Comparison of ENCODE assay signal across 36 cellular contexts in genomic region chr22:32446321-32446720, GRCh38. TPM values are rescaled to one million over a fixed set of nuclear protein-coding genes. Genes with fewer than 3 reads are reported as not detected.
DNase-seq lines count a peak whose midpoint lies in the region; ATAC-seq and TF ChIP-seq lines count a peak whose summit lies in the region.
"Had no signal": no experiment of that assay in that cellular context is flagged by ENCODE, and none has a peak within 500 bp of the region (broad histone marks: within the 10 kb centered on the region; RNA-seq: fewer than 3 reads in every experiment).

No MANE protein-coding gene starts in this region.

- H4K91ac ChIP-seq in IMR-90 (ENCODE audit: insufficient read depth, low read depth, low read length), result no peak overlapping the region

- H3K79me2 ChIP-seq in mammary epithelial cell (ENCODE audit: insufficient read depth, low read length), result no peaks in the 10 kb centered on the region

- no peak overlapping the region for H3K4me2 ChIP-seq in IMR-90 (ENCODE audit: low read depth, low read length)
- no peak overlapping the region for H3K4me2 ChIP-seq in mammary epithelial cell (ENCODE audit: insufficient read depth, low read depth, low read length)
- H3K4me2 ChIP-seq: GM23338 had no signal

- no peaks in the 10 kb centered on the region for H3K36me3 Mint-ChIP-seq in activated T-cell treated with anti-CD3 and anti-CD28 coated beads, Interleukin-2, amount 50 U/mL, for 4 hours (ENCODE audit: insufficient read depth)
- H3K36me3 Mint-ChIP-seq: natural killer cell treated with Interleukin-12 subunit alpha and Interleukin-12 subunit beta and Interleukin-15 and Interleukin-18, amount 100 ng/mL, for 72 hours had no signal

- H4K20me1 ChIP-seq in IMR-90 (ENCODE audit: insufficient read depth, low read length) (no peaks in the 10 kb centered on the region), mammary epithelial cell (ENCODE audit: insufficient read depth, low read length) (no peaks in the 10 kb centered on the region)

- no TSS peak for BruUV-seq in IMR-90 (replicated peaks; lab: Mats Ljungman, UMichigan)
- BruUV-seq in mammary epithelial cell (replicated peaks; lab: Mats Ljungman, UMichigan), result no TSS peak

- DNase-seq in activated T-cell treated with anti-CD3 and anti-CD28 coated beads, Interleukin-2, amount 50 U/mL, for 4 hours, result no peak
- DNase-seq in activated T-cell treated with anti-CD3 and anti-CD28 coated beads, Interleukin-2, amount 50 U/mL, for 48 hours, result no peak
- DNase-seq in IMR-90 (peak; percentile 4), mammary epithelial cell (peak; percentile 20), renal cortical epithelial cell (ENCODE audit: low read depth) (peak; percentile 9), SIG-M5 (lab: John Stamatoyannopoulos, UW) (no peak), upper lobe of right lung (no peak), superior temporal gyrus (ENCODE audit: extremely low spot score) (no peak)
- DNase-seq: activated CD4-positive, alpha-beta T cell treated with anti-CD3 and anti-CD28 coated beads, Interleukin-2, amount 10 ng/mL, durations not matched to agents 24 days and 14 days; activated T-cell treated with anti-CD3 and anti-CD28 coated beads, Interleukin-2, amount 50 U/mL, for 1 hour; Calu3; DMS79; HFFc6; KG1; left cardiac atrium; NCI-H1417 treated with DMSO at 0.1 percent for 48 hours; NCI-H2081; NCI-H2227 treated with DMSO at 0.1 percent for 48 hours; occipital lobe; Peyer's patch; psoas muscle; SJCRH30; stimulated activated CD4-positive, alpha-beta T cell treated with anti-CD3 and anti-CD28 coated beads, Interleukin-4, amount 100 ng/mL, for 24 hours; SW 1271; trophoblast cell had no signal

- POLR2A ChIA-PET in IMR-90 (lab: Charles Lee; ENCODE audit: unreplicated experiment), result no interaction called here

- no peak overlapping the region for H3K56ac ChIP-seq in IMR-90 (ENCODE audit: extremely low read depth, insufficient read depth, low read length)

- H4K5ac ChIP-seq in IMR-90 (ENCODE audit: low read depth, low read length), result no peak overlapping the region

- peaks cover 7% of the 10 kb centered on the region for H3K27me3 Mint-ChIP-seq in activated T-cell treated with anti-CD3 and anti-CD28 coated beads, Interleukin-2, amount 50 U/mL, for 4 hours (ENCODE audit: low read depth)
- H3K27me3 Mint-ChIP-seq: central memory CD8-positive, alpha-beta T cell had no signal

- H3K4me1 ChIP-seq in IMR-90 (ENCODE audit: control insufficient read depth, insufficient read depth, low read length) (no peaks in the 10 kb centered on the region), mammary epithelial cell (ENCODE audit: insufficient read depth, low read length) (no peaks in the 10 kb centered on the region), upper lobe of right lung (no peaks in the 10 kb centered on the region)
- H3K4me1 ChIP-seq: Peyer's patch, psoas muscle, SJCRH30 had no signal

- no peak overlapping the region for H2BK15ac ChIP-seq in IMR-90 (ENCODE audit: low read depth, low read length)

- H3K4me3 Mint-ChIP-seq in activated T-cell treated with anti-CD3 and anti-CD28 coated beads, Interleukin-2, amount 50 U/mL, for 4 hours, result no peak overlapping the region
- H3K4me3 Mint-ChIP-seq: activated CD4-positive, alpha-beta T cell treated with anti-CD3 and anti-CD28 coated beads, Interleukin-2, amount 10 ng/mL, durations not matched to agents 24 days and 14 days; central memory CD8-positive, alpha-beta T cell; GM23338; HFFc6; natural killer cell treated with Interleukin-12 subunit alpha and Interleukin-12 subunit beta and Interleukin-15 and Interleukin-18, amount 100 ng/mL, for 72 hours had no signal

- no peaks in the 10 kb centered on the region for H3K9me3 Mint-ChIP-seq in activated T-cell treated with anti-CD3 and anti-CD28 coated beads, Interleukin-2, amount 50 U/mL, for 4 hours
- H3K9me3 Mint-ChIP-seq: activated CD4-positive, alpha-beta T cell treated with anti-CD3 and anti-CD28 coated beads, Interleukin-2, amount 10 ng/mL, durations not matched to agents 24 days and 14 days; central memory CD8-positive, alpha-beta T cell; GM23338; HFFc6; natural killer cell treated with Interleukin-12 subunit alpha and Interleukin-12 subunit beta and Interleukin-15 and Interleukin-18, amount 100 ng/mL, for 72 hours had no signal

- no peak for TF ChIP-seq POLR2A in IMR-90 (IDR thresholded peaks at IDR 0.05; ENCODE audit: low read depth, low read length)

- H3K9ac ChIP-seq in IMR-90 (ENCODE audit: low read depth, low read length), result no peak overlapping the region
- H3K9ac ChIP-seq in mammary epithelial cell (ENCODE audit: insufficient read depth, low read length), result no peak overlapping the region

- dilution Hi-C loops in IMR-90 (cut with HindIII; ENCODE audit: low sequenced_read_pairs, unreplicated experiment) (no loop called here), mammary epithelial cell (cut with HindIII; ENCODE audit: low sequenced_read_pairs) (no loop called here)

- no peak for TF ChIP-seq CTCF in IMR-90 (conservative IDR thresholded peaks at IDR 0.05; ENCODE audit: low read depth, low read length)
- TF ChIP-seq CTCF in mammary epithelial cell (conservative IDR thresholded peaks at IDR 0.05 in 1 of 2, IDR thresholded peaks at IDR 0.05 in 1 of 2; ENCODE audit: extremely low read depth in 1 of 2, insufficient read depth in 1 of 2, low read depth in 1 of 2, low read length in 2 of 2), result no peak
- no peak for TF ChIP-seq CTCF in upper lobe of right lung (IDR thresholded peaks at IDR 0.05)

- H2AK5ac ChIP-seq in IMR-90 (ENCODE audit: low read depth, low read length), result no peak overlapping the region

- no peaks in the 10 kb centered on the region for H3K9me1 ChIP-seq in IMR-90 (ENCODE audit: insufficient read depth, low read length)

- peak; percentile 61 to 66 for ATAC-seq in activated T-cell treated with anti-CD3 and anti-CD28 coated beads, Interleukin-2, amount 50 U/mL, for 4 hours
- ATAC-seq in IMR-90 (ENCODE audit: low read depth) (no peak), upper lobe of right lung (no peak)
- ATAC-seq: esophagus mucosa, GM23338, left cardiac atrium, psoas muscle had no signal

- no peaks in the 10 kb centered on the region for H3K4me1 Mint-ChIP-seq in activated T-cell treated with anti-CD3 and anti-CD28 coated beads, Interleukin-2, amount 50 U/mL, for 4 hours (ENCODE audit: low read depth)
- H3K4me1 Mint-ChIP-seq: activated CD4-positive, alpha-beta T cell treated with anti-CD3 and anti-CD28 coated beads, Interleukin-2, amount 10 ng/mL, durations not matched to agents 24 days and 14 days; central memory CD8-positive, alpha-beta T cell; GM23338 had no signal

- intact Hi-C loops in IMR-90 (cut with micrococcal nuclease), result no loop called here
- intact Hi-C loops in mammary epithelial cell (cut with micrococcal nuclease), result loop anchor here (10.0 kb wide), 1 partner anchor 342 kb away; no protein-coding TSS in a partner anchor
- intact Hi-C loops in upper lobe of right lung (cut with DNase I), result no loop called here

- H3K4me3 ChIP-seq in IMR-90 (ENCODE audit: insufficient read depth, low read depth, low read length) (no peak overlapping the region), mammary epithelial cell (replicated peaks in 1 of 3; ENCODE audit: insufficient read depth in 1 of 3, low read depth in 2 of 3, low read length in 3 of 3) (no peak overlapping the region), upper lobe of right lung (no peak overlapping the region)
- H3K4me3 ChIP-seq: GM23338, Peyer's patch, psoas muscle, SJCRH30 had no signal

- H4K8ac ChIP-seq in IMR-90 (ENCODE audit: low read depth in 2 of 2, low read length in 2 of 2), result no peak overlapping the region

- H3K9me3 ChIP-seq in IMR-90 (ENCODE audit: control insufficient read depth, insufficient read depth, low read length) (no peaks in the 10 kb centered on the region), mammary epithelial cell (replicated peaks; ENCODE audit: insufficient read depth, low read length) (no peaks in the 10 kb centered on the region), upper lobe of right lung (no peaks in the 10 kb centered on the region)
- H3K9me3 ChIP-seq: Peyer's patch, psoas muscle, SJCRH30 had no signal

- H3K4ac ChIP-seq in IMR-90 (ENCODE audit: low read depth, low read length), result no peak overlapping the region

- H3K36me3 ChIP-seq in IMR-90 (ENCODE audit: control insufficient read depth, insufficient read depth, low read length) (no peaks in the 10 kb centered on the region), mammary epithelial cell (ENCODE audit: insufficient read depth, low read length) (no peaks in the 10 kb centered on the region), upper lobe of right lung (no peaks in the 10 kb centered on the region)
- H3K36me3 ChIP-seq: Peyer's patch, SJCRH30 had no signal

- in situ Hi-C loops in IMR-90 (cut with MboI; ENCODE audit: low sequenced_read_pairs), result no loop called here
- in situ Hi-C loops in mammary epithelial cell (cut with MboI; ENCODE audit: low sequenced_read_pairs in 2 of 2), result loop anchor here in 1 of 2 donors (10.0 kb wide), 1 partner anchor 342 kb away; no protein-coding TSS in a partner anchor

- no peak overlapping the region for H2BK5ac ChIP-seq in IMR-90 (ENCODE audit: low read depth, low read length, poor library complexity, severe bottlenecking)

- WGBS in IMR-90 (ENCODE audit: extremely low coverage in 2 of 2, insufficient read length in 1 of 2), 2 experiments, result no CpG with 5 or more reads among the region's 1 CpG
- WGBS in mammary epithelial cell (ENCODE audit: low coverage, missing lambda C conversion rate), result 36% methylated on average over 1 of the region's 1 CpG

- H3K27me3 ChIP-seq in IMR-90 (ENCODE audit: control insufficient read depth, insufficient read depth, low read length), result peaks cover 11% of the 10 kb centered on the region
- no peaks in the 10 kb centered on the region for H3K27me3 ChIP-seq in mammary epithelial cell (ENCODE audit: insufficient read depth, low read length)
- no peaks in the 10 kb centered on the region for H3K27me3 ChIP-seq in upper lobe of right lung
- H3K27me3 ChIP-seq: Peyer's patch had no signal

- H3K18ac ChIP-seq in IMR-90 (ENCODE audit: low read depth, low read length), result no peak overlapping the region

- no peak for TF ChIP-seq RAD21 in IMR-90 (IDR thresholded peaks at IDR 0.05; ENCODE audit: low read length)

- H2AFZ ChIP-seq in IMR-90 (replicated peaks; ENCODE audit: low read length, poor library complexity) (no peak overlapping the region), mammary epithelial cell (ENCODE audit: low read depth, low read length) (no peak overlapping the region)
- H2AFZ ChIP-seq: GM23338 had no signal

- CTCF ChIA-PET in IMR-90 (lab: Yijun Ruan, JAX) (no interaction called here), mammary epithelial cell (lab: Charles Lee; ENCODE audit: low non-redundant PET) (interaction anchor here (0.7 kb wide), 1 partner anchor 244 kb away, joined by 32 read pairs; no protein-coding TSS in a partner anchor)

- H2BK120ac ChIP-seq in IMR-90 (ENCODE audit: low read depth, low read length), result no peak overlapping the region

- H2BK20ac ChIP-seq in IMR-90 (ENCODE audit: low read depth, low read length), result no peak overlapping the region

- no peaks in the 10 kb centered on the region for H3K79me1 ChIP-seq in IMR-90 (ENCODE audit: low read depth in 1 of 2, low read length in 2 of 2)

- H2AK9ac ChIP-seq in IMR-90 (replicated peaks; ENCODE audit: low read depth, low read length, poor library complexity), result no peak overlapping the region

- no peak overlapping the region for H3K14ac ChIP-seq in IMR-90 (replicated peaks; ENCODE audit: low read depth, low read length)

- H3K23ac ChIP-seq in IMR-90 (ENCODE audit: low read depth, low read length), result no peak overlapping the region

- H3K27ac ChIP-seq in IMR-90 (ENCODE audit: insufficient read depth, low read length) (no peak overlapping the region), mammary epithelial cell (ENCODE audit: insufficient read depth, low read depth, low read length) (no peak overlapping the region), upper lobe of right lung (no peak overlapping the region)
- H3K27ac ChIP-seq: Peyer's patch, psoas muscle, SJCRH30, VCaP had no signal

RNA-seq across cellular contexts. Expression of gene BPIFC, which starts 17.9 kb away (rescaled TPM):
- total RNA-seq in activated T-cell treated with anti-CD3 and anti-CD28 coated beads, Interleukin-2, amount 50 U/mL, for 4 hours, result not detected
- not detected in 2 replicates for total RNA-seq in IMR-90 (2012; rRNA removed)
- polyA plus RNA-seq in IMR-90 (2012; rRNA removed), result not detected in 2 replicates
- not detected in 2 replicates for polyA plus RNA-seq in IMR-90 (2012; cell fraction: cytosol; rRNA removed)
- polyA plus RNA-seq in IMR-90 (2012; cell fraction: nucleus; rRNA removed; ENCODE audit: low replicate concordance), result not detected in 2 replicates
- not detected for total RNA-seq in mammary epithelial cell
- not detected for polyA plus RNA-seq in mammary epithelial cell
- not detected for polyA minus RNA-seq in mammary epithelial cell
- total RNA-seq in renal cortical epithelial cell, result not detected in 2 replicates
- total RNA-seq in upper lobe of right lung, result not detected
- total RNA-seq: A172; activated CD4-positive, alpha-beta T cell treated with anti-CD3 and anti-CD28 coated beads, Interleukin-2, amount 10 ng/mL, durations not matched to agents 24 days and 14 days; activated CD8-positive, alpha-beta memory T cell treated with anti-CD3 and anti-CD28 coated beads for 36 hours; Calu3; esophagus mucosa; frontal cortex; GM23338; HFFc6; left cardiac atrium; lung microvascular endothelial cell; mucosa of gallbladder; natural killer cell treated with Interleukin-12 subunit alpha and Interleukin-12 subunit beta and Interleukin-15 and Interleukin-18, amount 100 ng/mL, for 72 hours; occipital lobe; Peyer's patch; psoas muscle; SJCRH30; subcutaneous adipose tissue had no signal
- polyA plus RNA-seq: GM23338 had no signal

RNA-seq across cellular contexts. Expression of gene FBXO7, which starts 28.3 kb away (rescaled TPM):
- total RNA-seq in activated T-cell treated with anti-CD3 and anti-CD28 coated beads, Interleukin-2, amount 50 U/mL, for 4 hours, result 10 to 100 TPM; 69.4 to 78.2 (median 77.4) TPM
- total RNA-seq in IMR-90 (2012; rRNA removed) (61.4 and 71.5 TPM in 2 replicates), mammary epithelial cell (10 to 100 TPM; 67.2 to 69.0 TPM), renal cortical epithelial cell (64.4 and 82.6 TPM in 2 replicates), upper lobe of right lung (96.4 TPM)
- polyA plus RNA-seq in IMR-90 (2012; rRNA removed) (69.7 and 71.5 TPM in 2 replicates), mammary epithelial cell (93.7 TPM)
- polyA plus RNA-seq in IMR-90 (2012; cell fraction: cytosol; rRNA removed), result 34.6 and 44.8 TPM in 2 replicates
- 24.9 and 76.6 TPM in 2 replicates for polyA plus RNA-seq in IMR-90 (2012; cell fraction: nucleus; rRNA removed; ENCODE audit: low replicate concordance)
- 90.6 TPM for polyA minus RNA-seq in mammary epithelial cell

RNA-seq across cellular contexts. Expression of gene RTCB, which starts 34.3 kb away (rescaled TPM):
- 100 to 1,000 TPM; 120 to 131 (median 124) TPM for total RNA-seq in activated T-cell treated with anti-CD3 and anti-CD28 coated beads, Interleukin-2, amount 50 U/mL, for 4 hours
- total RNA-seq in IMR-90 (2012; rRNA removed), result 213 and 240 TPM in 2 replicates
- polyA plus RNA-seq in IMR-90 (2012; rRNA removed), result 110 and 115 TPM in 2 replicates
- polyA plus RNA-seq in IMR-90 (2012; cell fraction: cytosol; rRNA removed), result 38.5 and 83.1 TPM in 2 replicates
- polyA plus RNA-seq in IMR-90 (2012; cell fraction: nucleus; rRNA removed; ENCODE audit: low replicate concordance), result 20.7 and 79.5 TPM in 2 replicates
- total RNA-seq in mammary epithelial cell, result 10 to 100 TPM; 75.8 to 84.7 TPM
- 104 TPM for polyA plus RNA-seq in mammary epithelial cell
- polyA minus RNA-seq in mammary epithelial cell, result 57.1 TPM
- 126 and 182 TPM in 2 replicates for total RNA-seq in renal cortical epithelial cell
- total RNA-seq in upper lobe of right lung, result 61.1 TPM

Comparison
In these comparisons a context has a peak if more than half of its experiments do, and no peak if none do; other contexts are left out.
1. ATAC-seq: peak in activated T-cell treated with anti-CD3 and anti-CD28 coated beads, Interleukin-2, amount 50 U/mL, for 4 hours (2 of 2); none in IMR-90 (single experiment) and upper lobe of right lung (single experiment).
2. DNase-seq: peak in IMR-90 (single experiment), mammary epithelial cell (single experiment) and renal cortical epithelial cell (single experiment); none in activated T-cell treated with anti-CD3 and anti-CD28 coated beads, Interleukin-2, amount 50 U/mL, for 4 hours (single experiment), activated T-cell treated with anti-CD3 and anti-CD28 coated beads, Interleukin-2, amount 50 U/mL, for 48 hours (0 of 2), SIG-M5 (single experiment), upper lobe of right lung (single experiment) and superior temporal gyrus (single experiment).